ENCODE assay signal across 2 cellular contexts in the genomic region with DNA sequence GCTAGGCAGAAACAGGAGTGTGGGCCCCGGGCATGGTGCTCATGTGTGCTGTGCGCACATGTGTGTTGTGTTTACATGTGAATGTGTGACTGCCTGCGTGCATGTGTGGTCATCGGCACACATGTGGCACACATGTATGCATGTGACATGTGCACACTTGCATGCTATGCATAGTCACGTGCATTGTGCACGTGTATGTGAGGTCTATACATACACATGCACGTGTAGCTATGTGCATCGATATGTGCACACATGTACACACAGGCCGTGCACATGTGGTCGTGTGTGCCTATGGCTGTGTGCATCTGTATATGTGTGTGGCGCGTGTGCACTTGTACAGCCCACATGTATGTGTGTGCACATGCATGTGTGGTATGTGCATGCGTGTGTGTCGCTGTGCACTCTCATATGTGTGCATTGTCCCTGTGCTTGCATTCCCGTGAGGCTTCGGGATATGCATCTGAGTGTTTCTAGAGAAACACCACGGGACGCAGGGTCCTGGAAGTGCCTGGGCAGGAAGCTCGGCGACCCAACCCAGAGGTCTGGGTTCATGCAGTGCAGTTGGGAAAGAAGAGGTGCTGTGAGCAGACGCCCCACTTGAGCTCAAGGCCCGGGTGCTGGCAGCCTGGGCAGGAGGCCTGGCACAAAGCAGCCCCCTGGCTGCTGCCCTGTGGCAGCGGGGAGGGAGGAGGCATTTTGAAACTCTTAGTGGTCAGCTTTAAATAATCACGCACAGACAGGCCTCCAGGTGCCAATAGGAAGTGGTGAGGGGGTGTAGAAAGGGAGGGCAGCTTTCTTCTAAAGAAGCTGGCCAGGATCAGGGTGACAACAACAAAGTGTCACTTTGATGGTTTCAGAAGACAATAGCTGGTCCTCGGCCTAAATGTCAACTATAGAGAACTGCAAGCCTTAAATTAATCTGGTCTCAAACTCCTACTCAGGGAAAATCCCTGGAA.
TF ChIP-seq lines count a peak whose summit lies in the region.

No MANE protein-coding gene starts in this region.

TF ChIP-seq in HepG2, 621 proteins besides CTCF, POLR2A, EP300 and RAD21 (continued from another document):
- peak; percentile 99 for TF ChIP-seq MNT (IDR thresholded peaks at IDR 0.05)

TF ChIP-seq in SK-N-SH, 30 proteins besides CTCF, POLR2A, EP300 and RAD21 (continued from another document):
- TF ChIP-seq FOXM1 (IDR thresholded peaks at IDR 0.05; ENCODE audit: low read depth) (no peak), TEAD4 (IDR thresholded peaks at IDR 0.05; ENCODE audit: borderline replicate concordance, insufficient read depth) (no peak), JUND (IDR thresholded peaks at IDR 0.05) (no peak), FOXJ3 (CRISPR knock-in tag; IDR thresholded peaks at IDR 0.05) (no peak), EZH2phosphoT487 (IDR thresholded peaks at IDR 0.05; ENCODE audit: borderline replicate concordance, low read depth) (no peak), GATA2 (CRISPR knock-in tag; IDR thresholded peaks at IDR 0.05) (no peak), NFIC (IDR thresholded peaks at IDR 0.05; ENCODE audit: borderline replicate concordance) (no peak), SIN3A (IDR thresholded peaks at IDR 0.05; ENCODE audit: borderline replicate concordance, low read depth, low read length) (no peak), RFX5 (IDR thresholded peaks at IDR 0.05; ENCODE audit: low read length) (no peak), TAF1 (IDR thresholded peaks at IDR 0.05; ENCODE audit: borderline replicate concordance, low read depth, low read length) (no peak), ELF1 (IDR thresholded peaks at IDR 0.05) (no peak), NRF1 (IDR thresholded peaks at IDR 0.05; ENCODE audit: low read depth, low read length) (no peak), POLR2AphosphoS5 (IDR thresholded peaks at IDR 0.05; ENCODE audit: low read depth, low read length) (no peak), RCOR1 (IDR thresholded peaks at IDR 0.05; ENCODE audit: low read length) (no peak), IRF3 (IDR thresholded peaks at IDR 0.05; ENCODE audit: low read depth, low read length) (no peak)
